In the genomic region with DNA sequence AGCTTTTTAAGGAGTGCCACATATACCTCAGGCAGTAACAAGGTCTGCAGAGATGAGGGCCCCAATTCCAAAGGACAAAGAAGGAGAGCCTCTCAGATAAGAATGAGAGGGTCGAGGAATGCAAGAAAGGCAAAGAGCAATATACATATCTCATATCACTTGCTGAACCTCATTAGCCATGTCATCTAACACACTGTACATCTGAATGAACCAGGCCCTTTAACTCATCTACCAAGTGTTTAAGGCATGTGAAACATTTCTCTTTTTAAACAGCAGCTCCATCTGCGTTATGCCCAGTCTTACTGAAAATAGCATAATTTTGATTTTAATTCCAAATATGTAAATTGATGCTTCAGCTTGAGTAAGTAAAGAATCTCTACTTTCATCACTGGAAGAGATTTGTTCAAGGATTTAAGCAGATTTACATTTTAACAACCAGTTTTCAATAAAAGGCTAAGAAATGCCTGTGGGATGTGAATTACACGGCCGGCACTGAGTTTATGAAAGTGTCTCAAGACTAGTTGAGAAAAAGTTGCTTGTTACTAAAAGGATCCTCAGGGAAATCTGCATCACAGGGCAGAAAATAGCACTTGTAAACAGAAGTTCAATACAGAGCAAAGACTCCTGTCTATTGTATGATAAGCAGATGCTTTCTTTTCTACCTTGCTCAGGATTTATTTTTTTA, we compare ENCODE assay signal across 18 cellular contexts.
DNase-seq lines count a peak whose midpoint lies in the region; ATAC-seq and TF ChIP-seq lines count a peak whose summit lies in the region.
"Had no signal": no experiment of that assay in that cellular context is flagged by ENCODE, and none has a peak within 500 bp of the region (broad histone marks: within the 10 kb centered on the region; RNA-seq: fewer than 3 reads in every experiment).

No MANE protein-coding gene starts in this region.

- H3K36me3 Mint-ChIP-seq in T-cell: no peaks in the 10 kb centered on the region
- H3K36me3 Mint-ChIP-seq: CD8-positive, alpha-beta T cell; IgD-negative memory B cell had no signal

- no peaks in the 10 kb centered on the region for H3K9me3 Mint-ChIP-seq in T-cell
- H3K9me3 Mint-ChIP-seq: CD8-positive, alpha-beta T cell; GM23338; IgD-negative memory B cell had no signal

- H3K4me1 Mint-ChIP-seq in T-cell: no peaks in the 10 kb centered on the region
- H3K4me1 Mint-ChIP-seq: B cell, GM23338 had no signal

- no peak overlapping the region for H3K4me3 Mint-ChIP-seq in T-cell
- H3K4me3 Mint-ChIP-seq: B cell; CD8-positive, alpha-beta T cell; GM23338; IgD-negative memory B cell had no signal

- no peaks in the 10 kb centered on the region for H3K9me3 ChIP-seq in adipocyte (ENCODE audit: control insufficient read depth, low read length)
- H3K9me3 ChIP-seq: BLaER1 treated with 17β-estradiol and CSF1 and Interleukin-3, amounts not matched to agents 10 nM and 100 nM had no signal

- H3K4me3 ChIP-seq in AG04449 (ENCODE audit: low read depth, low read length): no peak overlapping the region
- no peak overlapping the region for H3K4me3 ChIP-seq in adipocyte (ENCODE audit: low read length)
- no peak overlapping the region for H3K4me3 ChIP-seq in retinal pigment epithelial cell (ENCODE audit: low read length)
- H3K4me3 ChIP-seq: BLaER1 treated with 17β-estradiol and CSF1 and Interleukin-3, amounts not matched to agents 10 nM and 100 nM; GM23338 had no signal

- no peak overlapping the region for H3K9ac ChIP-seq in adipocyte (ENCODE audit: low read length)
- H3K9ac ChIP-seq: BLaER1 treated with 17β-estradiol and CSF1 and Interleukin-3, amounts not matched to agents 10 nM and 100 nM had no signal

- CTCF ChIA-PET in AG04449 (lab: Yijun Ruan, JAX) (interaction anchor here (1.3 to 2.4 kb wide), 5 partner anchors 11 to 590 kb away, joined by 3 to 6 read pairs (median 4); no protein-coding TSS in a partner anchor), T-cell (lab: Charles Lee) (no interaction called here)

- DNase-seq in AG04449 (ENCODE audit: low read depth, low spot score) (peak; percentile 7), EL (peak; percentile 9), adipocyte (ENCODE audit: low read depth) (peak; percentile 11), retinal pigment epithelial cell (ENCODE audit: low read depth) (peak; percentile 18), NCI-H2081 treated with DMSO at 0.1 percent for 48 hours (lab: John Stamatoyannopoulos, UW) (no peak), germinal center (ENCODE audit: low spot score) (no peak), T-cell (no peak)
- DNase-seq: 8988T; CD8-positive, alpha-beta T cell; DMS 273 treated with DMSO at 0.1 percent for 48 hours; DMS53; DND-41; GDM1 had no signal

- no peaks in the 10 kb centered on the region for H3K4me1 ChIP-seq in adipocyte (ENCODE audit: control insufficient read depth, insufficient read depth, low read length)

- H3K27me3 Mint-ChIP-seq in T-cell: peaks cover 9 to 11% of the 10 kb centered on the region in 2 donors
- H3K27me3 Mint-ChIP-seq: IgD-negative memory B cell had no signal

- no peak for ATAC-seq in T-cell (replicated peaks in 1 of 4)
- ATAC-seq: CD8-positive, alpha-beta T cell; GM23338; HCT116 had no signal

- no peak overlapping the region for H3K27ac Mint-ChIP-seq in T-cell
- H3K27ac Mint-ChIP-seq: B cell; CD8-positive, alpha-beta T cell; GM23338; IgD-negative memory B cell had no signal

- POLR2A ChIA-PET in AG04449 (lab: Yijun Ruan, JAX) (no interaction called here), T-cell (lab: Charles Lee) (no interaction called here)

- H3K36me3 ChIP-seq in adipocyte (ENCODE audit: control insufficient read depth, insufficient read depth, low read length, severe bottlenecking): no peaks in the 10 kb centered on the region
- H3K36me3 ChIP-seq: BLaER1 treated with 17β-estradiol and CSF1 and Interleukin-3, amounts not matched to agents 10 nM and 100 nM had no signal

- TF ChIP-seq CTCF in AG04449 (IDR thresholded peaks at IDR 0.05; ENCODE audit: insufficient read depth, low read length, missing control alignments): no peak
- TF ChIP-seq CTCF in retinal pigment epithelial cell (conservative IDR thresholded peaks at IDR 0.05; ENCODE audit: low read depth, low read length): no peak

- H3K27me3 ChIP-seq in adipocyte (replicated peaks; ENCODE audit: control insufficient read depth, insufficient read depth, low read length): no peaks in the 10 kb centered on the region
- H3K27me3 ChIP-seq: BLaER1 treated with 17β-estradiol and CSF1 and Interleukin-3, amounts not matched to agents 10 nM and 100 nM had no signal

Comparison
In these comparisons a context has a peak if more than half of its experiments do, and no peak if none do; other contexts are left out.
1. DNase-seq: peak in AG04449 (single experiment), EL (single experiment), adipocyte (single experiment) and retinal pigment epithelial cell (single experiment); none in NCI-H2081 treated with DMSO at 0.1 percent for 48 hours (single experiment), germinal center (single experiment) and T-cell (0 of 34).